In genomic region chr14:38217538-38217937, GRCh38 we compare ENCODE assay signal across 28 cellular contexts. TPM values are rescaled to one million over a fixed set of nuclear protein-coding genes. Genes with fewer than 3 reads are reported as not detected.
"Had no signal": no experiment of that assay in that cellular context is flagged by ENCODE, and none has a peak within 500 bp of the region (broad histone marks: within the 10 kb centered on the region; RNA-seq: fewer than 3 reads in every experiment).

No MANE protein-coding gene starts in this region.

- H3K27ac ChIP-seq: cardiac muscle cell, Peyer's patch, RWPE1, SJSA1 had no signal

- DNase-seq: activated CD4-positive, alpha-beta T cell treated with anti-CD3 and anti-CD28 coated beads for 48 hours; activated CD4-positive, alpha-beta T cell treated with anti-CD3 and anti-CD28 coated beads, Interleukin-2, amount 50 U/mL, for 4 hours; activated CD4-positive, CD25-positive, alpha-beta regulatory T cell treated with anti-CD3 and anti-CD28 coated beads, Interleukin-2, amount 50 U/mL, for 72 hours; activated CD8-positive, alpha-beta memory T cell treated with anti-CD3 and anti-CD28 coated beads, Interleukin-2, amount 50 U/mL, for 48 hours; activated CD8-positive, alpha-beta T cell treated with anti-CD3 and anti-CD28 coated beads, Interleukin-2, amount 10 ng/mL, durations not matched to agents 7 days and 5 days; activated naive CD8-positive, alpha-beta T cell treated with anti-CD3 and anti-CD28 coated beads, Interleukin-2, amount 50 U/mL, for 24 hours; activated T-cell treated with anti-CD3 and anti-CD28 coated beads, Interleukin-2, amount 50 U/mL, for 1 hour; amygdala; Kasumi-1; NCI-H1092; NCI-H1417; NCI-H1930; NCI-H2171; NCI-H2227 treated with DMSO at 0.1 percent for 48 hours; NCI-H526; NCI-H774; Peyer's patch; SHP77; SW 1271 had no signal

- H3K27me3 ChIP-seq: Peyer's patch, SJSA1 had no signal

- H3K9me3 ChIP-seq: Peyer's patch, SJSA1 had no signal

- H3K4me1 ChIP-seq: Peyer's patch, SJSA1 had no signal

- H3K36me3 ChIP-seq: cardiac muscle cell, Peyer's patch, SJSA1 had no signal

- H3K4me3 ChIP-seq: cardiac muscle cell, Peyer's patch, SJSA1 had no signal

- FAIRE-seq: astrocyte had no signal

- ATAC-seq: activated CD8-positive, alpha-beta T cell treated with anti-CD3 and anti-CD28 coated beads, Interleukin-2, amount 10 ng/mL, durations not matched to agents 7 days and 5 days; activated naive CD4-positive, alpha-beta T cell treated with anti-CD3 and anti-CD28 coated beads, Interleukin-2, amount 50 U/mL, for 72 hours; activated naive CD8-positive, alpha-beta T cell treated with anti-CD3 and anti-CD28 coated beads, Interleukin-2, amount 50 U/mL, for 24 hours; SK-N-SH treated with all-trans-retinoic acid at 6 μM for 48 hours; WTC11 had no signal

RNA-seq across cellular contexts. Expression of gene SSTR1, which starts 9.8 kb away (rescaled TPM):
- total RNA-seq: activated CD8-positive, alpha-beta T cell treated with anti-CD3 and anti-CD28 coated beads, Interleukin-2, amount 10 ng/mL, durations not matched to agents 7 days and 5 days; activated naive CD4-positive, alpha-beta T cell treated with anti-CD3 and anti-CD28 coated beads, Interleukin-2, amount 50 U/mL, for 72 hours; astrocyte; cardiac muscle cell; NCI-H460; SJSA1; T-helper 1 cell treated with Interleukin-12 subunit alpha and Interleukin-12 subunit beta and Interleukin-4 antibody, amounts not matched to agents 30 ng/mL and 1 ng/mL, for 36 hours had no signal
- polyA plus RNA-seq: cardiac muscle cell had no signal

RNA-seq across cellular contexts. Expression of gene CLEC14A, which starts 38.4 kb away (rescaled TPM):
- total RNA-seq: activated CD8-positive, alpha-beta T cell treated with anti-CD3 and anti-CD28 coated beads, Interleukin-2, amount 10 ng/mL, durations not matched to agents 7 days and 5 days; activated naive CD4-positive, alpha-beta T cell treated with anti-CD3 and anti-CD28 coated beads, Interleukin-2, amount 50 U/mL, for 72 hours; astrocyte; NCI-H460; SJSA1; T-helper 1 cell treated with Interleukin-12 subunit alpha and Interleukin-12 subunit beta and Interleukin-4 antibody, amounts not matched to agents 30 ng/mL and 1 ng/mL, for 36 hours had no signal
- polyA plus RNA-seq: cardiac muscle cell had no signal
